ENCODE assay signal across 8 cellular contexts in genomic region chr17:74972107-74972972, GRCh38. TPM values are rescaled to one million over a fixed set of nuclear protein-coding genes. Genes with fewer than 3 reads are reported as not detected.
DNase-seq lines count a peak whose midpoint lies in the region; ATAC-seq, FAIRE-seq and TF ChIP-seq lines count a peak whose summit lies in the region.

Gene HID1 (minus strand): TSS chr17:74972759. CDS start chr17:74972656, 103 bp downstream.

- no peaks in the 10 kb centered on the region for H3K79me2 ChIP-seq in endothelial cell of umbilical vein (ENCODE audit: control insufficient read depth, insufficient read depth, low read length)

- POLR2A ChIA-PET in endothelial cell of umbilical vein (lab: Charles Lee): interaction anchor here (1.3 to 2.0 kb wide), 3 partner anchors 11 to 99 kb away, joined by 4 to 8 read pairs (median 8); partner anchors contain the start of genes CDR2L and FDXR

- FAIRE-seq in GM12891 (lab: Jason Lieb, UNC): no peak
- FAIRE-seq in endothelial cell of umbilical vein (lab: Jason Lieb, UNC): peak; percentile 70

- H3K4me1 ChIP-seq in endothelial cell of umbilical vein (ENCODE audit: control insufficient read depth, extremely low read depth, insufficient read depth, low read length): peaks cover 17% of the 10 kb centered on the region

- H3K4me2 ChIP-seq in endothelial cell of umbilical vein (ENCODE audit: insufficient read depth, low read length): peak within 1 kb of the TSS; percentile 53

- TF ChIP-seq CTCF in endothelial cell of umbilical vein (IDR thresholded peaks at IDR 0.05; ENCODE audit: extremely low read depth in 1 of 2, insufficient read depth in 1 of 2, low read depth in 1 of 2, low read length in 2 of 2): no peak

- no peak for ATAC-seq in HG03280 (IDR thresholded peaks at IDR 0.05; ENCODE audit: unreplicated experiment)

- CTCF ChIA-PET in endothelial cell of umbilical vein (lab: Charles Lee): interaction anchor here (0.7 to 6.9 kb wide), 11 partner anchors 10 to 229 kb away, joined by 3 to 63 read pairs (median 4); partner anchors contain the start of genes CDR2L and MRPL58

- H2AFZ ChIP-seq in endothelial cell of umbilical vein (ENCODE audit: low read depth, low read length): peak within 1 kb of the TSS; percentile 90

- no peaks in the 10 kb centered on the region for H4K20me1 ChIP-seq in endothelial cell of umbilical vein (replicated peaks; ENCODE audit: control insufficient read depth, extremely low read depth, insufficient read depth, low read length)

- no peak within 1 kb of the TSS for H3K27ac ChIP-seq in endothelial cell of umbilical vein (ENCODE audit: insufficient read depth, low read depth, low read length)

- H3K4me3 ChIP-seq in endothelial cell of umbilical vein (replicated peaks in 1 of 3; ENCODE audit: insufficient read depth in 1 of 3, low read depth in 1 of 3, low read length in 3 of 3): peak within 1 kb of the TSS; percentile 51 to 89 (median 74)

- H3K27me3 ChIP-seq in endothelial cell of umbilical vein (ENCODE audit: control insufficient read depth in 2 of 2, insufficient read depth in 2 of 2, low read length in 2 of 2): peaks cover 5% of the 10 kb centered on the region in 2 experiments

- BruUV-seq in endothelial cell of umbilical vein (replicated peaks; lab: Mats Ljungman, UMichigan): no TSS peak

- intact Hi-C loops in endothelial cell of umbilical vein (cut with micrococcal nuclease): loop anchor here (1.0 kb wide), 1 partner anchor 10 kb away; no protein-coding TSS in a partner anchor

- no peaks in the 10 kb centered on the region for H3K9me1 ChIP-seq in endothelial cell of umbilical vein (replicated peaks; ENCODE audit: control insufficient read depth, extremely low read depth, insufficient read depth, low read length)

- H3K9me3 ChIP-seq in endothelial cell of umbilical vein (replicated peaks; ENCODE audit: control insufficient read depth, insufficient read depth, low read length): no peaks in the 10 kb centered on the region

- H3K36me3 ChIP-seq in endothelial cell of umbilical vein (ENCODE audit: control insufficient read depth in 2 of 2, extremely low read depth in 1 of 2, insufficient read depth in 2 of 2, low read length in 2 of 2): no peaks in the 10 kb centered on the region

- H3K9ac ChIP-seq in endothelial cell of umbilical vein (replicated peaks; ENCODE audit: extremely low read depth, insufficient read depth, low read length): peak within 1 kb of the TSS; percentile 46

- peak; percentile 82 for DNase-seq in GM12891 (ENCODE audit: insufficient read length, low spot score)
- DNase-seq in NCI-H345 treated with DMSO at 0.1 percent for 48 hours (lab: John Stamatoyannopoulos, UW; ENCODE audit: unreplicated experiment): peak; percentile 62
- peak; percentile 77 for DNase-seq in activated T-cell treated with anti-CD3 and anti-CD28 coated beads for 1 hour (ENCODE audit: low read depth)
- DNase-seq in endothelial cell of umbilical vein (ENCODE audit: low read depth, low spot score): peak; percentile 39
- peak; percentile 71 for DNase-seq in mucosa of gallbladder (ENCODE audit: low spot score)
- peak; percentile 71 to 74 for DNase-seq in stimulated activated CD8-positive, alpha-beta memory T cell treated with anti-CD3 and anti-CD28 coated beads, Interleukin-2, amount 100 ng/mL, for 1 hour (ENCODE audit: low read depth in 2 of 2)
- DNase-seq in OCI-M2 (lab: John Stamatoyannopoulos, UW; ENCODE audit: unreplicated experiment): no peak

- dilution Hi-C loops in endothelial cell of umbilical vein (cut with MboI; ENCODE audit: extremely low pct_ligation_motif_present, low sequenced_read_pairs): no loop called here

- TF ChIP-seq POLR2A in GM12891 (IDR thresholded peaks at IDR 0.05; ENCODE audit: low read depth, low read length) (no peak), endothelial cell of umbilical vein (IDR thresholded peaks at IDR 0.05; ENCODE audit: low read depth, low read length) (no peak)

TF ChIP-seq in GM12891, 5 proteins besides CTCF, POLR2A, EP300 and RAD21:
- no peak for TF ChIP-seq POLR2AphosphoS5 (IDR thresholded peaks at IDR 0.05; ENCODE audit: low read depth, low read length)
- no peak for TF ChIP-seq SPI1 (IDR thresholded peaks at IDR 0.05; ENCODE audit: low read depth, low read length)
- TF ChIP-seq PAX5 (IDR thresholded peaks at IDR 0.05; ENCODE audit: insufficient read depth, low read length, severe bottlenecking): no peak
- TF ChIP-seq POU2F2 (IDR thresholded peaks at IDR 0.05; ENCODE audit: low read depth, low read length): no peak
- no peak for TF ChIP-seq TAF1 (IDR thresholded peaks at IDR 0.05; ENCODE audit: low read depth, low read length)

TF ChIP-seq in endothelial cell of umbilical vein, 7 proteins besides CTCF, POLR2A, EP300 and RAD21:
- TF ChIP-seq FOS (IDR thresholded peaks at IDR 0.05; ENCODE audit: borderline replicate concordance, insufficient read depth, low read length) (no peak), EZH2 (IDR thresholded peaks at IDR 0.05; ENCODE audit: borderline replicate concordance, low read depth, low read length, severe bottlenecking) (peak; percentile 17)

RNA-seq across cellular contexts. Expression of gene HID1, which starts in this region (rescaled TPM):
- polyA plus RNA-seq in GM12891 (2012; ENCODE audit: low read depth, missing spikeins): 0.72 TPM
- total RNA-seq in endothelial cell of umbilical vein: 36.8 and 41.4 TPM in 2 replicates
- 53.3 and 63.4 TPM in 2 replicates for polyA plus RNA-seq in endothelial cell of umbilical vein
- polyA plus RNA-seq in endothelial cell of umbilical vein (2011; cell fraction: cytosol; rRNA removed): 16.2 and 17.1 TPM in 2 replicates
- polyA plus RNA-seq in endothelial cell of umbilical vein (2011; cell fraction: nucleus; rRNA removed): 100 and 124 TPM in 2 replicates
- polyA plus RNA-seq in endothelial cell of umbilical vein (2012): 17.8 and 33.6 TPM in 2 replicates
- polyA minus RNA-seq in endothelial cell of umbilical vein: 33.5 and 35.6 TPM in 2 replicates
- not detected for polyA minus RNA-seq in endothelial cell of umbilical vein (2011; cell fraction: cytosol; rRNA and poly(A)+ RNA removed)
- polyA minus RNA-seq in endothelial cell of umbilical vein (2011; cell fraction: nucleus; rRNA and poly(A)+ RNA removed): 27.6 and 29.5 TPM in 2 replicates
- total RNA-seq in mucosa of gallbladder: 186 TPM
